14 cellular contexts compared by ENCODE assay signal in the genomic region with DNA sequence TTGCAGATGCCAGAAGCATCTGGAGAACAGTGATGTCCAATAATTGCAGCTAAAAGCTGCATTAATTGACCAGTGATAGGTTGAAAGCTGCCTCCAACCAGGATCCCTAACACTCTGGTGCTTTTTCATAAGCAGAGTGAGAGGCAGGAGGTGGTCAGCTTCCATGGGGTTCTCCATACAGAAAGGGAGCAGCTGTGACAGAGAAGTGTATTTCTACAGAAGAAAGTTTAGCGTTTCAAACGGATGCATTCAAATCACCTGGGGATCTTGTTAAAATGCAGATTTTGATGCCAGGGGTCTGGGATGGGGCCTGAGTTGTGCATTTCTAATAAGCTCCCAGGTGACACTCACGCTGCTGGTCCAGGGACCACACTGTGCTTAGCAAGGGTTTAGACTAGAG.
A peak's percentile ranks its signal among the peaks of the same experiment; 100 is the strongest.
DNase-seq lines count a peak whose midpoint lies in the region; ATAC-seq and TF ChIP-seq lines count a peak whose summit lies in the region.
"Had no signal": no experiment of that assay in that cellular context is flagged by ENCODE, and none has a peak within 500 bp of the region (broad histone marks: within the 10 kb centered on the region; RNA-seq: fewer than 3 reads in every experiment).

No MANE protein-coding gene starts in this region.

- no peaks in the 10 kb centered on the region for H3K27me3 ChIP-seq in GM23338 (ENCODE audit: insufficient read depth)
- 0 out of 2 replicates have a peak, but pooled peaks cover 5% of the 10 kb centered on the region for H3K27me3 ChIP-seq in HUES64 (ENCODE audit: insufficient read depth, low read length)
- H3K27me3 ChIP-seq in CD8-positive, alpha-beta T cell (ENCODE audit: insufficient read depth, low read length), result no peaks in the 10 kb centered on the region
- H3K27me3 ChIP-seq: BLaER1 treated with 17β-estradiol and CSF1 and Interleukin-3, amounts not matched to agents 10 nM and 100 nM had no signal

- CTCF ChIA-PET in CD8-positive, alpha-beta T cell (lab: Charles Lee), result no interaction called here

- H3K4me1 ChIP-seq in GM23338 (ENCODE audit: insufficient read depth) (peaks cover 41% of the 10 kb centered on the region), HUES64 (ENCODE audit: insufficient read depth, low read length) (peaks cover 60% of the 10 kb centered on the region)
- H3K4me1 ChIP-seq in CD8-positive, alpha-beta T cell (ENCODE audit: insufficient read depth, low read length), result no peaks in the 10 kb centered on the region
- H3K4me1 ChIP-seq: BLaER1 treated with 17β-estradiol and CSF1 and Interleukin-3, amounts not matched to agents 10 nM and 100 nM had no signal

- H3K9me3 Mint-ChIP-seq in GM23338 (no peaks in the 10 kb centered on the region), glutamatergic neuron (ENCODE audit: unreplicated experiment) (peaks cover 7% of the 10 kb centered on the region)
- H3K9me3 Mint-ChIP-seq in activated naive CD8-positive, alpha-beta T cell treated with anti-CD3 and anti-CD28 coated beads, Interleukin-2, amount 50 U/mL, for 24 hours, result no peaks in the 10 kb centered on the region
- no peaks in the 10 kb centered on the region for H3K9me3 Mint-ChIP-seq in CD8-positive, alpha-beta T cell

- H3K27me3 Mint-ChIP-seq in GM23338 (ENCODE audit: insufficient read depth, low read depth, poor library complexity), result peaks cover 3% of the 10 kb centered on the region
- H3K27me3 Mint-ChIP-seq in glutamatergic neuron (ENCODE audit: unreplicated experiment), result peaks cover 2% of the 10 kb centered on the region
- peaks cover 2% of the 10 kb centered on the region for H3K27me3 Mint-ChIP-seq in activated naive CD8-positive, alpha-beta T cell treated with anti-CD3 and anti-CD28 coated beads, Interleukin-2, amount 50 U/mL, for 24 hours
- H3K27me3 Mint-ChIP-seq in CD8-positive, alpha-beta T cell (ENCODE audit: low read depth), result peaks cover 5% of the 10 kb centered on the region
- H3K27me3 Mint-ChIP-seq: CD4-positive, CD25-positive, alpha-beta regulatory T cell had no signal

- no peaks in the 10 kb centered on the region for H3K79me2 ChIP-seq in GM23338 (replicated peaks; ENCODE audit: insufficient read depth)

- 0 out of 2 replicates have a peak overlapping the region, but pooled peaks have one; percentile 5 for H3K27ac ChIP-seq in GM23338 (ENCODE audit: low read depth)
- peak overlapping the region; percentile 72; the same call in 1 of the 2 replicates for H3K27ac ChIP-seq in HUES64 (ENCODE audit: low read depth, low read length)
- H3K27ac ChIP-seq in CD8-positive, alpha-beta T cell (ENCODE audit: low read depth, low read length), result no peak overlapping the region
- H3K27ac ChIP-seq: BLaER1 treated with 17β-estradiol and CSF1 and Interleukin-3, amounts not matched to agents 10 nM and 100 nM had no signal

- no peaks in the 10 kb centered on the region for H3F3A ChIP-seq in GM23338 (replicated peaks; ENCODE audit: low read depth)

- H3K9me3 ChIP-seq in HUES64 (ENCODE audit: insufficient read depth, low read depth, low read length), result no peaks in the 10 kb centered on the region
- no peaks in the 10 kb centered on the region for H3K9me3 ChIP-seq in CD8-positive, alpha-beta T cell (ENCODE audit: low read length)
- H3K9me3 ChIP-seq: BLaER1 treated with 17β-estradiol and CSF1 and Interleukin-3, amounts not matched to agents 10 nM and 100 nM had no signal

- DNase-seq in GM23338 (ENCODE audit: low spot score), result peak; percentile 65
- DNase-seq in glutamatergic neuron, result peak; percentile 15
- DNase-seq in iPS-NIHi11 (ENCODE audit: low spot score), result peak; percentile 28
- DNase-seq in SW 1271 (lab: John Stamatoyannopoulos, UW), result no peak
- DNase-seq in activated naive CD8-positive, alpha-beta T cell treated with anti-CD3 and anti-CD28 coated beads, Interleukin-2, amount 50 U/mL, for 24 hours, result no peak
- no peak for DNase-seq in CD8-positive, alpha-beta T cell
- DNase-seq: ACHN; Calu3; CD4-positive, CD25-positive, alpha-beta regulatory T cell; DMS 273 treated with DMSO at 0.1 percent for 48 hours had no signal

- H3K4me1 Mint-ChIP-seq in GM23338 (peaks cover 57% of the 10 kb centered on the region), glutamatergic neuron (ENCODE audit: low read depth, unreplicated experiment) (peaks cover 25% of the 10 kb centered on the region)
- H3K4me1 Mint-ChIP-seq in activated naive CD8-positive, alpha-beta T cell treated with anti-CD3 and anti-CD28 coated beads, Interleukin-2, amount 50 U/mL, for 24 hours, result peaks cover 11% of the 10 kb centered on the region
- H3K4me1 Mint-ChIP-seq in CD8-positive, alpha-beta T cell (ENCODE audit: low read depth), result no peaks in the 10 kb centered on the region
- H3K4me1 Mint-ChIP-seq: CD4-positive, CD25-positive, alpha-beta regulatory T cell had no signal

- H2AFZ ChIP-seq in GM23338, result no peak overlapping the region

- H3K4me3 Mint-ChIP-seq in GM23338, result peak overlapping the region; percentile 8; the same call in 1 of the 3 replicates
- H3K4me3 Mint-ChIP-seq in glutamatergic neuron (ENCODE audit: unreplicated experiment), result peak overlapping the region; percentile 40
- H3K4me3 Mint-ChIP-seq in activated naive CD8-positive, alpha-beta T cell treated with anti-CD3 and anti-CD28 coated beads, Interleukin-2, amount 50 U/mL, for 24 hours, result no peak overlapping the region
- H3K4me3 Mint-ChIP-seq in CD8-positive, alpha-beta T cell, result no peak overlapping the region
- H3K4me3 Mint-ChIP-seq: CD4-positive, CD25-positive, alpha-beta regulatory T cell had no signal

- H3K36me3 ChIP-seq in GM23338 (ENCODE audit: insufficient read depth), result no peaks in the 10 kb centered on the region
- no peaks in the 10 kb centered on the region for H3K36me3 ChIP-seq in HUES64 (ENCODE audit: insufficient read depth, low read length)
- H3K36me3 ChIP-seq in CD8-positive, alpha-beta T cell (ENCODE audit: insufficient read depth, low read length), result no peaks in the 10 kb centered on the region
- H3K36me3 ChIP-seq: BLaER1 treated with 17β-estradiol and CSF1 and Interleukin-3, amounts not matched to agents 10 nM and 100 nM had no signal

- H3K4me2 ChIP-seq in GM23338, result peak overlapping the region; percentile 55
- H3K4me2 ChIP-seq: BLaER1 treated with 17β-estradiol and CSF1 and Interleukin-3, amounts not matched to agents 10 nM and 100 nM had no signal

- H3K36me3 Mint-ChIP-seq in GM23338 (ENCODE audit: low read depth) (peaks cover 15% of the 10 kb centered on the region), glutamatergic neuron (ENCODE audit: unreplicated experiment) (peaks cover 5% of the 10 kb centered on the region)
- H3K36me3 Mint-ChIP-seq in activated naive CD8-positive, alpha-beta T cell treated with anti-CD3 and anti-CD28 coated beads, Interleukin-2, amount 50 U/mL, for 24 hours (ENCODE audit: low read depth), result no peaks in the 10 kb centered on the region
- H3K36me3 Mint-ChIP-seq in CD8-positive, alpha-beta T cell, result no peaks in the 10 kb centered on the region
- H3K36me3 Mint-ChIP-seq: CD4-positive, CD25-positive, alpha-beta regulatory T cell had no signal

- WGBS in HUES64, result 13% methylated on average over 3 of the region's 3 CpGs

- intact Hi-C loops in CD8-positive, alpha-beta T cell (cut with DNase I, micrococcal nuclease), result no loop called here

- H3K27ac Mint-ChIP-seq in GM23338, result peak overlapping the region; percentile 70; the same call in 1 of the 2 replicates
- peak overlapping the region; percentile 80 for H3K27ac Mint-ChIP-seq in glutamatergic neuron (ENCODE audit: unreplicated experiment)
- no peak overlapping the region for H3K27ac Mint-ChIP-seq in activated naive CD8-positive, alpha-beta T cell treated with anti-CD3 and anti-CD28 coated beads, Interleukin-2, amount 50 U/mL, for 24 hours
- no peak overlapping the region for H3K27ac Mint-ChIP-seq in CD8-positive, alpha-beta T cell
- H3K27ac Mint-ChIP-seq: CD4-positive, CD25-positive, alpha-beta regulatory T cell had no signal

- H3K4me3 ChIP-seq in GM23338 (no peak overlapping the region), HUES64 (ENCODE audit: low read length) (no peak overlapping the region)
- H3K4me3 ChIP-seq in CD8-positive, alpha-beta T cell (ENCODE audit: low read depth, low read length), result no peak overlapping the region
- H3K4me3 ChIP-seq: BLaER1 treated with 17β-estradiol and CSF1 and Interleukin-3, amounts not matched to agents 10 nM and 100 nM; K562 had no signal

- no peak for TF ChIP-seq CTCF in GM23338 (conservative IDR thresholded peaks at IDR 0.05; ENCODE audit: low read depth in 2 of 2)
- TF ChIP-seq CTCF in glutamatergic neuron (IDR thresholded peaks at IDR 0.05; ENCODE audit: partially characterized antibody, unreplicated experiment), result no peak
- TF ChIP-seq CTCF in CD8-positive, alpha-beta T cell (IDR thresholded peaks at IDR 0.05), result no peak

- peaks cover 18% of the 10 kb centered on the region for H3K9me2 ChIP-seq in GM23338 (ENCODE audit: insufficient read depth)

- H3K9ac ChIP-seq in HUES64 (ENCODE audit: low read depth, low read length), result no peak overlapping the region
- H3K9ac ChIP-seq: BLaER1 treated with 17β-estradiol and CSF1 and Interleukin-3, amounts not matched to agents 10 nM and 100 nM had no signal

- ATAC-seq in GM23338 (peak; percentile 92), GM21825 (IDR thresholded peaks at IDR 0.05; ENCODE audit: unreplicated experiment) (no peak)
- ATAC-seq in activated naive CD8-positive, alpha-beta T cell treated with anti-CD3 and anti-CD28 coated beads, Interleukin-2, amount 50 U/mL, for 24 hours, result no peak
- no peak for ATAC-seq in CD8-positive, alpha-beta T cell
- ATAC-seq: K562 had no signal

- H4K20me1 ChIP-seq in GM23338 (replicated peaks; ENCODE audit: insufficient read depth), result no peaks in the 10 kb centered on the region
- H4K20me1 ChIP-seq: BLaER1 treated with 17β-estradiol and CSF1 and Interleukin-3, amounts not matched to agents 10 nM and 100 nM had no signal

- POLR2A ChIA-PET in CD8-positive, alpha-beta T cell (lab: Charles Lee), result no interaction called here

TF ChIP-seq in GM23338, 12 proteins besides CTCF, POLR2A, EP300 and RAD21 (continues in another document):
- peak; percentile 73 for TF ChIP-seq NANOG (IDR thresholded peaks at IDR 0.05; ENCODE audit: borderline replicate concordance)
- TF ChIP-seq EZH2phosphoT487 (IDR thresholded peaks at IDR 0.05; ENCODE audit: unreplicated experiment), result no peak

Comparison
In these comparisons a context has a peak if more than half of its experiments do, and no peak if none do; other contexts are left out.
1. DNase-seq: peak in GM23338 (single experiment), glutamatergic neuron (single experiment) and iPS-NIHi11 (single experiment); none in SW 1271 (0 of 2), activated naive CD8-positive, alpha-beta T cell treated with anti-CD3 and anti-CD28 coated beads, Interleukin-2, amount 50 U/mL, for 24 hours (single experiment) and CD8-positive, alpha-beta T cell (0 of 7).
2. H3K27ac Mint-ChIP-seq: peak in GM23338 (single experiment) and glutamatergic neuron (single experiment); none in activated naive CD8-positive, alpha-beta T cell treated with anti-CD3 and anti-CD28 coated beads, Interleukin-2, amount 50 U/mL, for 24 hours (single experiment) and CD8-positive, alpha-beta T cell (single experiment).
3. H3K4me3 Mint-ChIP-seq: peak in GM23338 (single experiment) and glutamatergic neuron (single experiment); none in activated naive CD8-positive, alpha-beta T cell treated with anti-CD3 and anti-CD28 coated beads, Interleukin-2, amount 50 U/mL, for 24 hours (single experiment) and CD8-positive, alpha-beta T cell (single experiment).